Comparison of ENCODE assay signal across 9 cellular contexts in the genomic region with DNA sequence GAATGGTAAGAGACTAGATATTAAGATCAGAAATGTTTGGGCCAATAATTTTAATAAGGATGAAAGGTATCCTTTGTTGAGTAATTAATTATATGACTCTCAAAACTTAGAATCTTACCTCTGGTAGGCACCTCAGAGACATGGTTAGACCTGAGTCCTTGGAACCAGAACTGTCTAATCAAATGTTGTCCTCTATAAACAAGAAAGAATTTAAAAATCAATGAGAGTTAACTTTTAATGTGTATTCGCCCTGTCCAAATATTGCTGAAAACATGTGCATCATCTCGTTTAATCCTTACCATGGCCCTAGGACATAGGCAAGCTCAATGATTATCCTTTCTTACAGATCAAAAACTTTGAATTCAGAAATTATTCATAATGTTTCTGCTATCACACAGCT. TPM values are rescaled to one million over a fixed set of nuclear protein-coding genes. Genes with fewer than 3 reads are reported as not detected.
"Had no signal": no experiment of that assay in that cellular context is flagged by ENCODE, and none has a peak within 500 bp of the region (broad histone marks: within the 10 kb centered on the region; RNA-seq: fewer than 3 reads in every experiment).

No MANE protein-coding gene starts in this region.

- H3K4me3 Mint-ChIP-seq: IgD-negative memory B cell had no signal

- H3K4me2 ChIP-seq: KMS-11 had no signal

- H3K4me3 ChIP-seq: K562 had no signal

- ATAC-seq: K562 had no signal

- H3K27ac Mint-ChIP-seq: IgD-negative memory B cell had no signal

- DNase-seq: IMR-90, KBM-7, KG1 had no signal

- H3K27ac ChIP-seq: HL-60, KMS-11 had no signal

- FAIRE-seq: HTR-8/SVneo, K562 had no signal

- H3K9ac ChIP-seq: KMS-11 had no signal

- H3K4me1 Mint-ChIP-seq: IgD-negative memory B cell had no signal

RNA-seq across cellular contexts. Expression of a gene that starts 24.0 kb away (rescaled TPM):
- total RNA-seq: HT-29 had no signal
